Comparison of ENCODE assay signal across 1 cellular context in genomic region chr13:100588350-100589177, GRCh38.
TF ChIP-seq lines count a peak whose summit lies in the region.

Gene GGACT (minus strand): TSS chr13:100588789. CDS start chr13:100532591, 56,198 bp downstream.

TF ChIP-seq in HepG2, 621 proteins besides CTCF, POLR2A, EP300 and RAD21 (continued from another document and continues in another):
- TF ChIP-seq, protein P1, sequence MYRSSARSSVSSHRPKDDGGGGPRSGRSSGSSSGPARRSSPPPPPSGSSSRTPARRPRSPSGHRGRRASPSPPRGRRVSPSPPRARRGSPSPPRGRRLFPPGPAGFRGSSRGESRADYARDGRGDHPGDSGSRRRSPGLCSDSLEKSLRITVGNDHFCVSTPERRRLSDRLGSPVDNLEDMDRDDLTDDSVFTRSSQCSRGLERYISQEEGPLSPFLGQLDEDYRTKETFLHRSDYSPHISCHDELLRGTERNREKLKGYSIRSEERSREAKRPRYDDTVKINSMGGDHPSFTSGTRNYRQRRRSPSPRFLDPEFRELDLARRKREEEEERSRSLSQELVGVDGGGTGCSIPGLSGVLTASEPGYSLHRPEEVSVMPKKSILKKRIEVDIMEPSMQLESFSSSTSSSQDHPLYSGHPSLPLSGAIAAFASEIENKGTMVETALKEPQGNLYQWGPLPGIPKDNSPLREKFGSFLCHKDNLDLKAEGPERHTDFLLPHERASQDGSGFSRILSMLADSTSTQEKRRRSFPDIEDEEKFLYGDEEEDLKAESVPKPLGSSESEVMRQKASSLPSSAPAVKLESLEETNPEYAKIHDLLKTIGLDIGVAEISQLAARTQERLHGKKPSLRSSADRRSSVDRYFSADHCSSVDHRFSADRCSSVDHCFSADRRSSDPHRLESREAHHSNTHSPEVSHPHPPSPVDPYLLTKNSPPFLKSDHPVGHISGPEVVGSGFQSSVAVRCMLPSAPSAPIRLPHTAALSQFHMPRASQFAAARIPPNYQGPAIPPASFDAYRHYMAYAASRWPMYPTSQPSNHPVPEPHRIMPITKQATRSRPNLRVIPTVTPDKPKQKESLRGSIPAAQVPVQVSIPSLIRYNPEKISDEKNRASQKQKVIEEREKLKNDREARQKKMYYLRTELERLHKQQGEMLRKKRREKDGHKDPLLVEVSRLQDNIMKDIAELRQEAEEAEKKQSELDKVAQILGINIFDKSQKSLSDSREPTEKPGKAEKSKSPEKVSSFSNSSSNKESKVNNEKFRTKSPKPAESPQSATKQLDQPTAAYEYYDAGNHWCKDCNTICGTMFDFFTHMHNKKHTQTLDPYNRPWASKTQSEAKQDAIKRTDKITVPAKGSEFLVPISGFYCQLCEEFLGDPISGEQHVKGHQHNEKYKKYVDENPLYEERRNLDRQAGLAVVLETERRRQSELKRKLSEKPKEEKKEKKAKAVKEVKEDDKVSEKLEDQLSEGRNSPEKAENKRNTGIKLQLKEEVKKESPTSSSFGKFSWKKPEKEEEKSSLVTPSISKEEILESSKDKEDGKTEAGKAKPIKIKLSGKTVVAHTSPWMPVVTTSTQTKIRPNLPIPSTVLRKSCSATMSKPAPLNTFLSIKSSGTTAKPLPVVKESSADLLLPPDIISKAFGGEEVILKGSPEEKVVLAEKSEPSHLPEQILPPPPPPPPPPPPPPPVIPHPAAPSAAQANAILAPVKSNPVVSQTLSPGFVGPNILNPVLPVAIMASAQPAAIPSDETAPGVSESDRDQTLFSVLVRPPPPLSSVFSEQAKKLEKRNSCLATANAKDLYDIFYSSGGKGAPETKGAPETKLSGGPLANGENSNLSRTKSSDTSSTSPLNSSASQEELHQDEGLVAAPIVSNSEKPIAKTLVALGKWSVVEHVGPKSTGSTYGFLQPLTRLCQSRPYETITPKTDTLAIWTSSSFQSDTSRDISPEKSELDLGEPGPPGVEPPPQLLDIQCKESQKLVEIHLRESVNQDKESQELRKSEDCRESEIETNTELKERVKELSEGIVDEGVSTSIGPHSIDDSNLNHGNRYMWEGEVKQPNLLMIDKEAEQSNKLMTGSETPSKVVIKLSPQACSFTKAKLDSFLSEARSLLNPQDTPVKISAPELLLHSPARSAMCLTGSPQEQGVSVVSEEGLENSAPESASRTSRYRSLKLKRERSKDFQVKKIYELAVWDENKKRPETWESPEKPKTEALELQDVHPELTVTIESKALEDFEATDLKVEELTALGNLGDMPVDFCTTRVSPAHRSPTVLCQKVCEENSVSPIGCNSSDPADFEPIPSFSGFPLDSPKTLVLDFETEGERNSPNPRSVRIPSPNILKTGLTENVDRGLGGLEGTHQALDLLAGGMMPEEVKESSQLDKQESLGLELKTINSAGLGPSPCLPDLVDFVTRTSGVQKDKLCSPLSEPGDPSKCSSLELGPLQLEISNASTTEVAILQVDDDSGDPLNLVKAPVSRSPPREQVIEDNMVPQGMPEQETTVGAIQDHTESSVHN (CRISPR knock-in tag; IDR thresholded peaks at IDR 0.05) = no peak
- TF ChIP-seq IRF1 (CRISPR knock-in tag; IDR thresholded peaks at IDR 0.05; ENCODE audit: low read depth) = no peak
- no peak; the same call in 1 of the 2 replicates for TF ChIP-seq RNF219 (CRISPR knock-in tag; IDR thresholded peaks at IDR 0.05)
- 0 out of 2 replicates have a peak, but pooled peaks have one; percentile 52 for TF ChIP-seq ATF5 (CRISPR knock-in tag; IDR thresholded peaks at IDR 0.05; ENCODE audit: low read depth)
- TF ChIP-seq TAF1 (CRISPR knock-in tag; IDR thresholded peaks at IDR 0.05) = peak; percentile 38
- TF ChIP-seq ZNF761 (CRISPR knock-in tag; conservative IDR thresholded peaks at IDR 0.05) = no peak; the same call in 1 of the 2 replicates
- TF ChIP-seq HOXA3 (CRISPR knock-in tag; IDR thresholded peaks at IDR 0.05) = peak; percentile 93
- peak; percentile 98; the same call in 1 of the 2 replicates for TF ChIP-seq IRX3 (CRISPR knock-in tag; IDR thresholded peaks at IDR 0.05; ENCODE audit: borderline replicate concordance, low read depth)
- TF ChIP-seq ZNF670 (CRISPR knock-in tag; IDR thresholded peaks at IDR 0.05; ENCODE audit: borderline replicate concordance) = 0 out of 2 replicates have a peak, but pooled peaks have one; percentile 64
- TF ChIP-seq ZSCAN21 (CRISPR knock-in tag; IDR thresholded peaks at IDR 0.05; ENCODE audit: borderline replicate concordance) = peak; percentile 94; the same call in 1 of the 2 replicates
- TF ChIP-seq BHLHE40 (IDR thresholded peaks at IDR 0.05; ENCODE audit: low read length) = 0 out of 2 replicates have a peak, but pooled peaks have one; percentile 27
- no peak for TF ChIP-seq ZIK1 (CRISPR knock-in tag; IDR thresholded peaks at IDR 0.05; ENCODE audit: borderline replicate concordance, low read depth)
- TF ChIP-seq ATF3 (CRISPR knock-in tag; IDR thresholded peaks at IDR 0.05) = 0 out of 2 replicates have a peak, but pooled peaks have one; percentile 33
- TF ChIP-seq, protein P2, sequence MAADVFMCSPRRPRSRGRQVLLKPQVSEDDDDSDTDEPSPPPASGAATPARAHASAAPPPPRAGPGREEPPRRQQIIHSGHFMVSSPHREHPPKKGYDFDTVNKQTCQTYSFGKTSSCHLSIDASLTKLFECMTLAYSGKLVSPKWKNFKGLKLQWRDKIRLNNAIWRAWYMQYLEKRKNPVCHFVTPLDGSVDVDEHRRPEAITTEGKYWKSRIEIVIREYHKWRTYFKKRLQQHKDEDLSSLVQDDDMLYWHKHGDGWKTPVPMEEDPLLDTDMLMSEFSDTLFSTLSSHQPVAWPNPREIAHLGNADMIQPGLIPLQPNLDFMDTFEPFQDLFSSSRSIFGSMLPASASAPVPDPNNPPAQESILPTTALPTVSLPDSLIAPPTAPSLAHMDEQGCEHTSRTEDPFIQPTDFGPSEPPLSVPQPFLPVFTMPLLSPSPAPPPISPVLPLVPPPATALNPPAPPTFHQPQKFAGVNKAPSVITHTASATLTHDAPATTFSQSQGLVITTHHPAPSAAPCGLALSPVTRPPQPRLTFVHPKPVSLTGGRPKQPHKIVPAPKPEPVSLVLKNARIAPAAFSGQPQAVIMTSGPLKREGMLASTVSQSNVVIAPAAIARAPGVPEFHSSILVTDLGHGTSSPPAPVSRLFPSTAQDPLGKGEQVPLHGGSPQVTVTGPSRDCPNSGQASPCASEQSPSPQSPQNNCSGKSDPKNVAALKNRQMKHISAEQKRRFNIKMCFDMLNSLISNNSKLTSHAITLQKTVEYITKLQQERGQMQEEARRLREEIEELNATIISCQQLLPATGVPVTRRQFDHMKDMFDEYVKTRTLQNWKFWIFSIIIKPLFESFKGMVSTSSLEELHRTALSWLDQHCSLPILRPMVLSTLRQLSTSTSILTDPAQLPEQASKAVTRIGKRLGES (CRISPR knock-in tag; IDR thresholded peaks at IDR 0.05; ENCODE audit: borderline replicate concordance) = no peak
- no peak for TF ChIP-seq ZNF230 (CRISPR knock-in tag; IDR thresholded peaks at IDR 0.05)
- TF ChIP-seq YEATS2 (CRISPR knock-in tag; IDR thresholded peaks at IDR 0.05; ENCODE audit: borderline replicate concordance) = no peak
- peak; percentile 97 for TF ChIP-seq ZMYM4 (CRISPR knock-in tag; IDR thresholded peaks at IDR 0.05)
- TF ChIP-seq ERF (CRISPR knock-in tag; IDR thresholded peaks at IDR 0.05) = peak; percentile 76
- 0 out of 2 replicates have a peak, but pooled peaks have one; percentile 27 for TF ChIP-seq ZKSCAN1 (IDR thresholded peaks at IDR 0.05; ENCODE audit: low read length)
- TF ChIP-seq, protein P3, sequence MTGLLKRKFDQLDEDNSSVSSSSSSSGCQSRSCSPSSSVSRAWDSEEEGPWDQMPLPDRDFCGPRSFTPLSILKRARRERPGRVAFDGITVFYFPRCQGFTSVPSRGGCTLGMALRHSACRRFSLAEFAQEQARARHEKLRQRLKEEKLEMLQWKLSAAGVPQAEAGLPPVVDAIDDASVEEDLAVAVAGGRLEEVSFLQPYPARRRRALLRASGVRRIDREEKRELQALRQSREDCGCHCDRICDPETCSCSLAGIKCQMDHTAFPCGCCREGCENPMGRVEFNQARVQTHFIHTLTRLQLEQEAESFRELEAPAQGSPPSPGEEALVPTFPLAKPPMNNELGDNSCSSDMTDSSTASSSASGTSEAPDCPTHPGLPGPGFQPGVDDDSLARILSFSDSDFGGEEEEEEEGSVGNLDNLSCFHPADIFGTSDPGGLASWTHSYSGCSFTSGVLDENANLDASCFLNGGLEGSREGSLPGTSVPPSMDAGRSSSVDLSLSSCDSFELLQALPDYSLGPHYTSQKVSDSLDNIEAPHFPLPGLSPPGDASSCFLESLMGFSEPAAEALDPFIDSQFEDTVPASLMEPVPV (CRISPR knock-in tag; IDR thresholded peaks at IDR 0.05) = peak; percentile 52; the same call in 1 of the 2 replicates
- TF ChIP-seq ZNF841 (CRISPR knock-in tag; IDR thresholded peaks at IDR 0.05; ENCODE audit: borderline replicate concordance) = 0 out of 2 replicates have a peak, but pooled peaks have one; percentile 53
- peak; percentile 76; the same call in 1 of the 2 replicates for TF ChIP-seq ZNF598 (CRISPR knock-in tag; IDR thresholded peaks at IDR 0.05; ENCODE audit: borderline replicate concordance)
- no peak for TF ChIP-seq GTF3A (CRISPR knock-in tag; conservative IDR thresholded peaks at IDR 0.05)
- no peak for TF ChIP-seq ATM (IDR thresholded peaks at IDR 0.05; ENCODE audit: borderline replicate concordance)
- TF ChIP-seq, protein P4, sequence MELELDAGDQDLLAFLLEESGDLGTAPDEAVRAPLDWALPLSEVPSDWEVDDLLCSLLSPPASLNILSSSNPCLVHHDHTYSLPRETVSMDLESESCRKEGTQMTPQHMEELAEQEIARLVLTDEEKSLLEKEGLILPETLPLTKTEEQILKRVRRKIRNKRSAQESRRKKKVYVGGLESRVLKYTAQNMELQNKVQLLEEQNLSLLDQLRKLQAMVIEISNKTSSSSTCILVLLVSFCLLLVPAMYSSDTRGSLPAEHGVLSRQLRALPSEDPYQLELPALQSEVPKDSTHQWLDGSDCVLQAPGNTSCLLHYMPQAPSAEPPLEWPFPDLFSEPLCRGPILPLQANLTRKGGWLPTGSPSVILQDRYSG (CRISPR knock-in tag; IDR thresholded peaks at IDR 0.05) = peak; percentile 85
- 0 out of 2 replicates have a peak, but pooled peaks have one; percentile 24 for TF ChIP-seq ZSCAN9 (CRISPR knock-in tag; IDR thresholded peaks at IDR 0.05; ENCODE audit: borderline replicate concordance)
- peak; percentile 95 for TF ChIP-seq ZNF547 (CRISPR knock-in tag; IDR thresholded peaks at IDR 0.05)
- TF ChIP-seq ZNF710 (CRISPR knock-in tag; IDR thresholded peaks at IDR 0.05; ENCODE audit: borderline replicate concordance) = peak; percentile 65
